Comparison of ENCODE assay signal across 6 cellular contexts in the genomic region with DNA sequence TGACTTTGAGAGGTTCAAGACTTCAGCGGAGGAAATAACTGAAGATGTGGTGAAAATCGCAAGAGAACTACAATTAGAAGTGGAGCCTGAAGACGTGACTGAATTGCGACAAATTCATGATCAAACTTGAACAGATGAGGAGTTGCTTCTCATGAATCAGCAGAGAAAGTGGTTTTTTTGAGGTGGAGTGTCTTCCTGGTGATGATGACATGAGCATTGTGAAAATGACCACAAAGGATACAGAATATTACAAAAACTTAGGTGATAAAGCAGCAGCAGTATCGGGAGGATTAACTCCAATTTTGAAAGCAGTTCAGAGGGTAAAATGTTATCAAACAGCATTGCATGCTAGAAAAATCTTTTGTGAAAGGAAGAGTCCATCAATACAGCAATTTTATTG.
DNase-seq lines count a peak whose midpoint lies in the region; ATAC-seq and TF ChIP-seq lines count a peak whose summit lies in the region.
"Not testable (repeated sequence)": the region's sequence is repeated elsewhere in the genome, so short reads cannot be mapped to it uniquely, and the experiment has no call there.

No MANE protein-coding gene starts in this region.

- H3K4me1 Mint-ChIP-seq in activated CD8-positive, alpha-beta T cell treated with anti-CD3 and anti-CD28 coated beads for 36 hours (ENCODE audit: low read depth); activated T-cell treated with anti-CD3 and anti-CD28 coated beads, Interleukin-2, amount 50 U/mL, for 72 hours (ENCODE audit: low read depth); activated naive CD8-positive, alpha-beta T cell treated with anti-CD3 and anti-CD28 coated beads, Interleukin-2, amount 10 ng/mL, durations not matched to agents 7 days and 5 days; effector memory CD8-positive, alpha-beta T cell (ENCODE audit: low read depth in 2 of 2); natural killer cell treated with Interleukin-12 subunit alpha and Interleukin-12 subunit beta and Interleukin-15 and Interleukin-18, amount 100 ng/mL, for 72 hours (ENCODE audit: low read depth in 2 of 2): not testable (repeated sequence)

- CTCF ChIA-PET in activated CD8-positive, alpha-beta T cell treated with anti-CD3 and anti-CD28 coated beads for 36 hours (lab: Charles Lee): not testable (repeated sequence)

- intact Hi-C loops in activated CD8-positive, alpha-beta T cell treated with anti-CD3 and anti-CD28 coated beads for 36 hours (cut with micrococcal nuclease): not testable (repeated sequence)

- H3K36me3 Mint-ChIP-seq in activated CD8-positive, alpha-beta T cell treated with anti-CD3 and anti-CD28 coated beads for 36 hours (ENCODE audit: low read depth); activated T-cell treated with anti-CD3 and anti-CD28 coated beads, Interleukin-2, amount 50 U/mL, for 72 hours (ENCODE audit: insufficient read depth in 2 of 2); activated naive CD8-positive, alpha-beta T cell treated with anti-CD3 and anti-CD28 coated beads, Interleukin-2, amount 10 ng/mL, durations not matched to agents 7 days and 5 days; effector memory CD8-positive, alpha-beta T cell (ENCODE audit: insufficient read depth); natural killer cell treated with Interleukin-12 subunit alpha and Interleukin-12 subunit beta and Interleukin-15 and Interleukin-18, amount 100 ng/mL, for 72 hours: not testable (repeated sequence)

- POLR2A ChIA-PET in activated CD8-positive, alpha-beta T cell treated with anti-CD3 and anti-CD28 coated beads for 36 hours (lab: Charles Lee); activated naive CD8-positive, alpha-beta T cell treated with anti-CD3 and anti-CD28 coated beads, Interleukin-2, amount 10 ng/mL, durations not matched to agents 7 days and 5 days (lab: Charles Lee): not testable (repeated sequence)

- not testable (repeated sequence) for H3K27ac Mint-ChIP-seq in activated CD8-positive, alpha-beta T cell treated with anti-CD3 and anti-CD28 coated beads for 36 hours; activated T-cell treated with anti-CD3 and anti-CD28 coated beads, Interleukin-2, amount 50 U/mL, for 72 hours; activated naive CD8-positive, alpha-beta T cell treated with anti-CD3 and anti-CD28 coated beads, Interleukin-2, amount 10 ng/mL, durations not matched to agents 7 days and 5 days; effector memory CD8-positive, alpha-beta T cell; natural killer cell treated with Interleukin-12 subunit alpha and Interleukin-12 subunit beta and Interleukin-15 and Interleukin-18, amount 100 ng/mL, for 72 hours

- TF ChIP-seq CTCF in activated CD8-positive, alpha-beta T cell treated with anti-CD3 and anti-CD28 coated beads for 36 hours (IDR thresholded peaks at IDR 0.05): not testable (repeated sequence)

- not testable (repeated sequence) for DNase-seq in activated CD8-positive, alpha-beta T cell treated with anti-CD3 and anti-CD28 coated beads for 36 hours; activated T-cell treated with anti-CD3 and anti-CD28 coated beads, Interleukin-2, amount 50 U/mL, for 72 hours; activated naive CD8-positive, alpha-beta T cell treated with anti-CD3 and anti-CD28 coated beads, Interleukin-2, amount 10 ng/mL, durations not matched to agents 7 days and 5 days; effector memory CD8-positive, alpha-beta T cell; natural killer cell treated with Interleukin-12 subunit alpha and Interleukin-12 subunit beta and Interleukin-15 and Interleukin-18, amount 100 ng/mL, for 72 hours (ENCODE audit: low spot score); stimulated activated naive CD8-positive, alpha-beta T cell treated with anti-CD3 and anti-CD28 coated beads, Interleukin-15, Interleukin-2, amounts not matched to agents 100 U/mL and 50 U/mL, for 24 hours

- ATAC-seq in activated CD8-positive, alpha-beta T cell treated with anti-CD3 and anti-CD28 coated beads for 36 hours: peak; percentile 60
- ATAC-seq in activated T-cell treated with anti-CD3 and anti-CD28 coated beads, Interleukin-2, amount 50 U/mL, for 72 hours (replicated peaks in 1 of 2): peak; percentile 79 to 83
- ATAC-seq in activated naive CD8-positive, alpha-beta T cell treated with anti-CD3 and anti-CD28 coated beads, Interleukin-2, amount 10 ng/mL, durations not matched to agents 7 days and 5 days (ENCODE audit: low read depth): peak; percentile 63
- ATAC-seq in effector memory CD8-positive, alpha-beta T cell (replicated peaks): peak; percentile 50
- ATAC-seq in natural killer cell treated with Interleukin-12 subunit alpha and Interleukin-12 subunit beta and Interleukin-15 and Interleukin-18, amount 100 ng/mL, for 72 hours: peak; percentile 63 to 77
- peak; percentile 55 for ATAC-seq in stimulated activated naive CD8-positive, alpha-beta T cell treated with anti-CD3 and anti-CD28 coated beads, Interleukin-15, Interleukin-2, amounts not matched to agents 100 U/mL and 50 U/mL, for 24 hours

- H3K4me3 Mint-ChIP-seq in activated CD8-positive, alpha-beta T cell treated with anti-CD3 and anti-CD28 coated beads for 36 hours; activated T-cell treated with anti-CD3 and anti-CD28 coated beads, Interleukin-2, amount 50 U/mL, for 72 hours; activated naive CD8-positive, alpha-beta T cell treated with anti-CD3 and anti-CD28 coated beads, Interleukin-2, amount 10 ng/mL, durations not matched to agents 7 days and 5 days; effector memory CD8-positive, alpha-beta T cell; natural killer cell treated with Interleukin-12 subunit alpha and Interleukin-12 subunit beta and Interleukin-15 and Interleukin-18, amount 100 ng/mL, for 72 hours: not testable (repeated sequence)

- not testable (repeated sequence) for H3K9me3 Mint-ChIP-seq in activated CD8-positive, alpha-beta T cell treated with anti-CD3 and anti-CD28 coated beads for 36 hours; activated T-cell treated with anti-CD3 and anti-CD28 coated beads, Interleukin-2, amount 50 U/mL, for 72 hours; activated naive CD8-positive, alpha-beta T cell treated with anti-CD3 and anti-CD28 coated beads, Interleukin-2, amount 10 ng/mL, durations not matched to agents 7 days and 5 days; effector memory CD8-positive, alpha-beta T cell; natural killer cell treated with Interleukin-12 subunit alpha and Interleukin-12 subunit beta and Interleukin-15 and Interleukin-18, amount 100 ng/mL, for 72 hours

- H3K27me3 Mint-ChIP-seq in activated CD8-positive, alpha-beta T cell treated with anti-CD3 and anti-CD28 coated beads for 36 hours: not testable (repeated sequence)
- H3K27me3 Mint-ChIP-seq in activated T-cell treated with anti-CD3 and anti-CD28 coated beads, Interleukin-2, amount 50 U/mL, for 72 hours (ENCODE audit: low read depth): peaks cover 17% of the 10 kb centered on the region
- peaks cover 23% of the 10 kb centered on the region for H3K27me3 Mint-ChIP-seq in activated naive CD8-positive, alpha-beta T cell treated with anti-CD3 and anti-CD28 coated beads, Interleukin-2, amount 10 ng/mL, durations not matched to agents 7 days and 5 days
- H3K27me3 Mint-ChIP-seq in effector memory CD8-positive, alpha-beta T cell: peaks cover 10 to 13% of the 10 kb centered on the region in 2 donors
- peaks cover 26 to 41% of the 10 kb centered on the region in 2 donors for H3K27me3 Mint-ChIP-seq in natural killer cell treated with Interleukin-12 subunit alpha and Interleukin-12 subunit beta and Interleukin-15 and Interleukin-18, amount 100 ng/mL, for 72 hours
